In genomic region chr17:56639517-56639916, GRCh38 we compare ENCODE assay signal across 1 cellular context.
A peak's percentile ranks its signal among the peaks of the same experiment; 100 is the strongest.
TF ChIP-seq lines count a peak whose summit lies in the region.

No MANE protein-coding gene starts in this region.

TF ChIP-seq in SK-N-SH, 30 proteins besides CTCF, POLR2A, EP300 and RAD21 (continued from another document):
- TF ChIP-seq MAX (IDR thresholded peaks at IDR 0.05; ENCODE audit: low read depth) = no peak
- no peak for TF ChIP-seq FOXJ3 (CRISPR knock-in tag; IDR thresholded peaks at IDR 0.05)
- TF ChIP-seq NFIC (IDR thresholded peaks at IDR 0.05; ENCODE audit: borderline replicate concordance) = peak; percentile 51; the same call in 1 of the 2 replicates
